13 cellular contexts compared by ENCODE assay signal in genomic region chr11:102468636-102469195, GRCh38. TPM values are rescaled to one million over a fixed set of nuclear protein-coding genes. Genes with fewer than 3 reads are reported as not detected.
DNase-seq lines count a peak whose midpoint lies in the region; ATAC-seq and TF ChIP-seq lines count a peak whose summit lies in the region.
"Had no signal": no experiment of that assay in that cellular context is flagged by ENCODE, and none has a peak within 500 bp of the region (broad histone marks: within the 10 kb centered on the region; RNA-seq: fewer than 3 reads in every experiment).

No MANE protein-coding gene starts in this region.

- H3K4me1 ChIP-seq in tibial artery: peaks cover 0 to 29% (median 15%) of the 10 kb centered on the region in 4 donors

- H3K4me1 Mint-ChIP-seq in activated T-cell treated with anti-CD3 and anti-CD28 coated beads, Interleukin-2, amount 50 U/mL, for 72 hours (ENCODE audit: low read depth): peaks cover 92% of the 10 kb centered on the region
- peaks cover 30% of the 10 kb centered on the region for H3K4me1 Mint-ChIP-seq in mesothelial cell of epicardium

- H3K9me3 ChIP-seq in tibial artery: no peaks in the 10 kb centered on the region
- H3K9me3 ChIP-seq: esophagus squamous epithelium, left lung had no signal

- H3K36me3 Mint-ChIP-seq in activated T-cell treated with anti-CD3 and anti-CD28 coated beads, Interleukin-2, amount 50 U/mL, for 72 hours (ENCODE audit: insufficient read depth in 2 of 2): no peaks in the 10 kb centered on the region
- H3K36me3 Mint-ChIP-seq in mesothelial cell of epicardium: no peaks in the 10 kb centered on the region

- H3K27me3 ChIP-seq in tibial artery: no peaks in the 10 kb centered on the region
- H3K27me3 ChIP-seq: esophagus squamous epithelium, left lung had no signal

- TF ChIP-seq CTCF in mesothelial cell of epicardium (IDR thresholded peaks at IDR 0.05; ENCODE audit: unreplicated experiment) (no peak), tibial artery (IDR thresholded peaks at IDR 0.05) (no peak)

- intact Hi-C loops in tibial artery (cut with DNase I; ENCODE audit: low total_unique reads): no loop called here

- H3K27me3 Mint-ChIP-seq in activated T-cell treated with anti-CD3 and anti-CD28 coated beads, Interleukin-2, amount 50 U/mL, for 72 hours (ENCODE audit: low read depth): no peaks in the 10 kb centered on the region
- no peaks in the 10 kb centered on the region for H3K27me3 Mint-ChIP-seq in mesothelial cell of epicardium (ENCODE audit: low read depth)

- no peaks in the 10 kb centered on the region for H3K36me3 ChIP-seq in tibial artery
- H3K36me3 ChIP-seq: esophagus squamous epithelium, left lung had no signal

- H3K27ac ChIP-seq in tibial artery: peak overlapping the region; percentile 5 to 11
- H3K27ac ChIP-seq: left lung had no signal

- no peaks in the 10 kb centered on the region for H3K9me3 Mint-ChIP-seq in activated T-cell treated with anti-CD3 and anti-CD28 coated beads, Interleukin-2, amount 50 U/mL, for 72 hours
- H3K9me3 Mint-ChIP-seq in mesothelial cell of epicardium: peaks cover 5% of the 10 kb centered on the region

- no peak for DNase-seq in activated T-cell treated with anti-CD3 and anti-CD28 coated beads, Interleukin-2, amount 50 U/mL, for 72 hours
- DNase-seq in activated T-cell treated with anti-CD3 and anti-CD28 coated beads, Interleukin-2, amount 50 U/mL, for 48 hours: no peak
- peak; percentile 18 for DNase-seq in amniotic epithelial cell (ENCODE audit: low read depth)
- DNase-seq in mesothelial cell of epicardium (ENCODE audit: low spot score in 2 of 2, unreplicated experiment in 2 of 2): no peak
- no peak for DNase-seq in tibial artery
- DNase-seq in erythroblast (lab: John Stamatoyannopoulos, UW): no peak
- no peak for DNase-seq in NCI-H1092 treated with DMSO at 0.1 percent for 48 hours (lab: John Stamatoyannopoulos, UW)
- DNase-seq: esophagus squamous epithelium, GOT3, Kasumi-1, left lung, NCI-H774 had no signal

- H3K27ac Mint-ChIP-seq in activated T-cell treated with anti-CD3 and anti-CD28 coated beads, Interleukin-2, amount 50 U/mL, for 72 hours: no peak overlapping the region
- H3K27ac Mint-ChIP-seq in mesothelial cell of epicardium: peak overlapping the region; percentile 61

- H3K4me3 Mint-ChIP-seq in activated T-cell treated with anti-CD3 and anti-CD28 coated beads, Interleukin-2, amount 50 U/mL, for 72 hours: peak overlapping the region; percentile 12 to 65
- H3K4me3 Mint-ChIP-seq in mesothelial cell of epicardium: no peak overlapping the region

- no peak overlapping the region for H3K4me3 ChIP-seq in tibial artery
- H3K4me3 ChIP-seq: esophagus squamous epithelium, left lung had no signal

- no peak for ATAC-seq in activated T-cell treated with anti-CD3 and anti-CD28 coated beads, Interleukin-2, amount 50 U/mL, for 72 hours (replicated peaks in 1 of 2)
- no peak for ATAC-seq in HG02678 (IDR thresholded peaks at IDR 0.05; ENCODE audit: unreplicated experiment)

- no peak for TF ChIP-seq POLR2A in erythroblast (IDR thresholded peaks at IDR 0.05; ENCODE audit: low read length)

RNA-seq across cellular contexts. Expression of gene TMEM123, which starts 16.2 kb away (rescaled TPM):
- total RNA-seq in activated T-cell treated with anti-CD3 and anti-CD28 coated beads, Interleukin-2, amount 50 U/mL, for 72 hours: 100 to 1,000 TPM; 279 to 347 TPM
- 131 to 144 TPM (median 137 TPM) in 3 replicates for total RNA-seq in mesothelial cell of epicardium
